In genomic region chr1:70907563-70908310, GRCh38 we compare ENCODE assay signal across 18 cellular contexts.
A peak's percentile ranks its signal among the peaks of the same experiment; 100 is the strongest.
DNase-seq lines count a peak whose midpoint lies in the region; ATAC-seq and TF ChIP-seq lines count a peak whose summit lies in the region.
"Had no signal": no experiment of that assay in that cellular context is flagged by ENCODE, and none has a peak within 500 bp of the region (broad histone marks: within the 10 kb centered on the region; RNA-seq: fewer than 3 reads in every experiment).

No MANE protein-coding gene starts in this region.

- H2AFZ ChIP-seq in DND-41 (ENCODE audit: low read depth, low read length) (no peak overlapping the region), Loucy (ENCODE audit: low read length) (no peak overlapping the region), GM23338 (no peak overlapping the region)
- H2AFZ ChIP-seq: GM23248 had no signal

- peaks cover 18% of the 10 kb centered on the region for H3F3A ChIP-seq in Loucy (ENCODE audit: low read depth)
- H3F3A ChIP-seq in GM23338 (replicated peaks; ENCODE audit: low read depth), result no peaks in the 10 kb centered on the region

- H3K4me3 ChIP-seq in DND-41 (ENCODE audit: low read depth in 1 of 2, low read length in 2 of 2) (no peak overlapping the region), Loucy (ENCODE audit: low read length, poor library complexity, severe bottlenecking) (no peak overlapping the region), body of pancreas (no peak overlapping the region), GM23338 (no peak overlapping the region), left lung (no peak overlapping the region), brain microvascular endothelial cell (ENCODE audit: low read depth, low read length) (no peak overlapping the region)
- H3K4me3 ChIP-seq: GM23248 had no signal

- DNase-seq in DND-41 (no peak), body of pancreas (no peak), omental fat pad (ENCODE audit: low spot score) (no peak), GM23338 (ENCODE audit: low spot score) (no peak), left lung (no peak), brain microvascular endothelial cell (no peak)
- DNase-seq: ACHN; BE2C; C1 segment of cervical spinal cord; CD4-positive, CD25-positive, alpha-beta regulatory T cell; CD8-positive, alpha-beta memory T cell; COR-L47; DMS 273 treated with DMSO at 0.1 percent for 48 hours; DMS53; GM23248; HCEC 1CT had no signal

- H3K36me3 Mint-ChIP-seq in GM23338 (ENCODE audit: low read depth), result no peaks in the 10 kb centered on the region
- H3K36me3 Mint-ChIP-seq: CD4-positive, CD25-positive, alpha-beta regulatory T cell; CD8-positive, alpha-beta memory T cell had no signal

- H3K9me3 ChIP-seq in DND-41 (ENCODE audit: insufficient read depth, low read length, severe bottlenecking), result no peaks in the 10 kb centered on the region
- no peaks in the 10 kb centered on the region; the same call in 1 of the 2 replicates for H3K9me3 ChIP-seq in Loucy (ENCODE audit: insufficient read depth, low read depth, low read length)
- no peaks in the 10 kb centered on the region for H3K9me3 ChIP-seq in body of pancreas
- H3K9me3 ChIP-seq in left lung, result no peaks in the 10 kb centered on the region
- H3K9me3 ChIP-seq: BE2C had no signal

- intact Hi-C loops in body of pancreas (cut with DNase I) (no loop called here), left lung (cut with DNase I) (no loop called here)

- no peak for TF ChIP-seq POLR2A in body of pancreas (IDR thresholded peaks at IDR 0.05)

- H3K27ac ChIP-seq in DND-41 (ENCODE audit: low read length) (peak overlapping the region; percentile 66), body of pancreas (no peak overlapping the region), GM23338 (ENCODE audit: low read depth) (no peak overlapping the region), left lung (no peak overlapping the region), brain microvascular endothelial cell (no peak overlapping the region)
- H3K27ac ChIP-seq: GM23248, HL-60 had no signal

- no peaks in the 10 kb centered on the region for H3K27me3 ChIP-seq in DND-41 (ENCODE audit: insufficient read depth, low read length, poor library complexity)
- no peaks in the 10 kb centered on the region for H3K27me3 ChIP-seq in Loucy (ENCODE audit: insufficient read depth, low read length, poor library complexity, severe bottlenecking)
- no peaks in the 10 kb centered on the region for H3K27me3 ChIP-seq in body of pancreas
- no peaks in the 10 kb centered on the region for H3K27me3 ChIP-seq in GM23338 (ENCODE audit: insufficient read depth)
- H3K27me3 ChIP-seq in left lung, result no peaks in the 10 kb centered on the region
- H3K27me3 ChIP-seq in brain microvascular endothelial cell (replicated peaks), result no peaks in the 10 kb centered on the region
- H3K27me3 ChIP-seq: BE2C had no signal

- no peak overlapping the region for H3K4me3 Mint-ChIP-seq in GM23338
- H3K4me3 Mint-ChIP-seq: CD4-positive, CD25-positive, alpha-beta regulatory T cell; CD8-positive, alpha-beta memory T cell had no signal

- H3K36me3 ChIP-seq in DND-41 (ENCODE audit: insufficient read depth, low read length) (no peaks in the 10 kb centered on the region), Loucy (ENCODE audit: insufficient read depth, low read length) (no peaks in the 10 kb centered on the region), body of pancreas (replicated peaks in 1 of 2; ENCODE audit: insufficient read depth in 1 of 2, low read depth in 2 of 2) (no peaks in the 10 kb centered on the region), GM23338 (ENCODE audit: insufficient read depth) (no peaks in the 10 kb centered on the region), left lung (no peaks in the 10 kb centered on the region), brain microvascular endothelial cell (replicated peaks) (no peaks in the 10 kb centered on the region)
- H3K36me3 ChIP-seq: BE2C had no signal

- H3K4me1 Mint-ChIP-seq in GM23338, result no peaks in the 10 kb centered on the region; the same call in 2 of the 3 replicates
- H3K4me1 Mint-ChIP-seq: CD4-positive, CD25-positive, alpha-beta regulatory T cell; CD8-positive, alpha-beta memory T cell had no signal

- peaks cover 2% of the 10 kb centered on the region for H3K27me3 Mint-ChIP-seq in GM23338 (ENCODE audit: insufficient read depth, low read depth, poor library complexity)
- H3K27me3 Mint-ChIP-seq: CD4-positive, CD25-positive, alpha-beta regulatory T cell; CD8-positive, alpha-beta memory T cell had no signal

- in situ Hi-C loops in brain microvascular endothelial cell (cut with HindIII; ENCODE audit: low pct_ligation_motif_present, low sequenced_read_pairs), result no loop called here

- H3K4me1 ChIP-seq in DND-41 (ENCODE audit: insufficient read depth, low read length) (peaks cover 42% of the 10 kb centered on the region), Loucy (ENCODE audit: insufficient read depth, low read length, poor library complexity, severe bottlenecking) (peaks cover 48% of the 10 kb centered on the region), body of pancreas (no peaks in the 10 kb centered on the region), GM23338 (ENCODE audit: insufficient read depth) (no peaks in the 10 kb centered on the region), left lung (no peaks in the 10 kb centered on the region)
- H3K4me1 ChIP-seq: BE2C had no signal

- no peak overlapping the region for H3K27ac Mint-ChIP-seq in GM23338
- H3K27ac Mint-ChIP-seq: CD4-positive, CD25-positive, alpha-beta regulatory T cell; CD8-positive, alpha-beta memory T cell had no signal

- H3K9me2 ChIP-seq in Loucy (replicated peaks; ENCODE audit: low read depth, low read length), result no peaks in the 10 kb centered on the region
- H3K9me2 ChIP-seq in GM23338 (ENCODE audit: insufficient read depth), result peaks cover 8% of the 10 kb centered on the region; the same call in 1 of the 2 replicates

- H4K20me1 ChIP-seq in DND-41 (ENCODE audit: insufficient read depth, low read length) (no peaks in the 10 kb centered on the region), Loucy (ENCODE audit: insufficient read depth, low read length, poor library complexity, severe bottlenecking) (no peaks in the 10 kb centered on the region), GM23338 (replicated peaks; ENCODE audit: insufficient read depth) (no peaks in the 10 kb centered on the region)

- TF ChIP-seq CTCF in DND-41 (IDR thresholded peaks at IDR 0.05; ENCODE audit: borderline replicate concordance, extremely low read depth, low read length, poor library complexity, severe bottlenecking) (no peak), Loucy (conservative IDR thresholded peaks at IDR 0.05; ENCODE audit: low read length) (no peak), body of pancreas (IDR thresholded peaks at IDR 0.05) (no peak), omental fat pad (IDR thresholded peaks at IDR 0.05) (no peak), GM23338 (conservative IDR thresholded peaks at IDR 0.05; ENCODE audit: low read depth in 2 of 2) (no peak), left lung (IDR thresholded peaks at IDR 0.05) (no peak), brain microvascular endothelial cell (IDR thresholded peaks at IDR 0.05; ENCODE audit: low read depth, low read length, missing control alignments) (no peak)

- H3K9me3 Mint-ChIP-seq in GM23338, result no peaks in the 10 kb centered on the region

- H3K9ac ChIP-seq in DND-41 (ENCODE audit: low read depth, low read length) (no peak overlapping the region), Loucy (ENCODE audit: low read depth, low read length, poor library complexity, severe bottlenecking) (peak overlapping the region; percentile 49)
- H3K9ac ChIP-seq: GM23248 had no signal

- H3K79me2 ChIP-seq in DND-41 (ENCODE audit: insufficient read depth, low read length) (no peaks in the 10 kb centered on the region), Loucy (ENCODE audit: insufficient read depth, low read length) (no peaks in the 10 kb centered on the region), GM23338 (replicated peaks; ENCODE audit: insufficient read depth) (no peaks in the 10 kb centered on the region)

- H3K4me2 ChIP-seq in DND-41 (ENCODE audit: insufficient read depth, low read length) (no peak overlapping the region), Loucy (ENCODE audit: low read depth, low read length, poor library complexity, severe bottlenecking) (peak overlapping the region; percentile 64), GM23338 (no peak overlapping the region)

- WGBS in body of pancreas, 2 donors, result 69 to 75% methylated on average over 8 of the region's 8 CpGs

- ATAC-seq in DND-41 (ENCODE audit: insufficient read depth, low read depth), result no peak
- ATAC-seq in body of pancreas, result peak; percentile 59
- peak; percentile 72 for ATAC-seq in omental fat pad (ENCODE audit: low FRiP score)
- no peak for ATAC-seq in GM23338
- no peak for ATAC-seq in left lung

TF ChIP-seq in GM23338, 12 proteins besides CTCF, POLR2A, EP300 and RAD21 (continues in another document):
- TF ChIP-seq ZNF331 (CRISPR knock-in tag; IDR thresholded peaks at IDR 0.05; ENCODE audit: low read depth) (no peak), REST (IDR thresholded peaks at IDR 0.05; ENCODE audit: unreplicated experiment) (no peak)

Comparison
In these comparisons a context has a peak if more than half of its experiments do, and no peak if none do; other contexts are left out.
1. ATAC-seq: peak in body of pancreas (single experiment) and omental fat pad (single experiment); none in DND-41 (single experiment), GM23338 (single experiment) and left lung (single experiment).